1 cellular context compared by ENCODE assay signal in genomic region chr10:98414932-98415709, GRCh38.
TF ChIP-seq lines count a peak whose summit lies in the region.

PYROXD2 (minus strand) TSS chr10:98415182; CDS start chr10:98415135, 47 bp downstream.

TF ChIP-seq in HCT116, 20 proteins besides CTCF, POLR2A, EP300 and RAD21 (continued from another document):
- peak; percentile 35 for TF ChIP-seq ZBTB33 (IDR thresholded peaks at IDR 0.05; ENCODE audit: extremely low read depth, insufficient replicate concordance, low read length)
